ENCODE assay signal across 27 cellular contexts in the genomic region with DNA sequence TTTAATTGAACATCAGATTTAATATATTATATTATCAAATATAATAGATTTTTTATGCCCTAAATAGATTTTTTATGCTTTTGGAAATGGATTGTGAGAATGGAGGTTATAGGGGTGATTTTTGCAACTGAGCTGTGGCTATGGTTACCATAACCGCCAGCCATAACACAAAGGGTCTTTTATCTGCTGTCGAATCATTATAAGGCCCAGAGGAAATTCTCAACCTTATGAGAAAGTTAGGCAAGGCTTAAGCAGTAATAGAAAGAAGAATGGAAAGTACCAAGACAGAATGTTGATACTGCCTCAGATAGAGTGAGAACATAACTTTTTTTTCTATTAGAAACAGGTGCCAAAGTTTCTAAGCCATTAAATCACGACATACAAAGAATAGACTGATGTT. TPM values are rescaled to one million over a fixed set of nuclear protein-coding genes. Genes with fewer than 3 reads are reported as not detected.
"Had no signal": no experiment of that assay in that cellular context is flagged by ENCODE, and none has a peak within 500 bp of the region (broad histone marks: within the 10 kb centered on the region; RNA-seq: fewer than 3 reads in every experiment).

No MANE protein-coding gene starts in this region.

- H3K36me3 ChIP-seq: suprapubic skin, thoracic aorta, thyroid gland, tibial artery, tibial nerve, transverse colon, upper lobe of left lung, upper lobe of right lung, uterus, vagina had no signal

- H3K27ac ChIP-seq: suprapubic skin, testis, thoracic aorta, thyroid gland, tibial artery, tibial nerve, transverse colon, upper lobe of left lung, upper lobe of right lung, uterus, vagina had no signal

- H3K4me1 ChIP-seq: suprapubic skin, testis, thyroid gland, tibial artery, tibial nerve, transverse colon, upper lobe of left lung, upper lobe of right lung, uterus, vagina had no signal

- H3K27me3 ChIP-seq: suprapubic skin, testis, thyroid gland, tibial artery, tibial nerve, transverse colon, upper lobe of left lung, upper lobe of right lung, uterus, vagina had no signal

- DNase-seq: stimulated activated CD4-positive, alpha-beta T cell treated with anti-CD3 and anti-CD28 coated beads, Interleukin-2, amount 100 ng/mL, for 48 hours; stimulated activated CD4-positive, alpha-beta T cell treated with anti-CD3 and anti-CD28 coated beads, Interleukin-4, amount 100 ng/mL, for 1 hour; stimulated activated CD4-positive, alpha-beta T cell treated with anti-CD3 and anti-CD28 coated beads, Interleukin-4, amount 100 ng/mL, for 24 hours; stimulated activated CD4-positive, alpha-beta T cell treated with anti-CD3 and anti-CD28 coated beads, Interleukin-4, amount 100 ng/mL, for 4 hours; stimulated activated CD8-positive, alpha-beta memory T cell treated with anti-CD3 and anti-CD28 coated beads, Interleukin-4, amount 100 ng/mL, for 48 hours; stimulated activated naive B cell treated with anti-CD40 and anti-IgM and Interleukin-4, amounts not matched to agents 10 μg/mL and 1 μg/mL and 100 μg/mL, for 72 hours; stimulated activated naive CD4-positive, alpha-beta T cell; stimulated activated naive CD4-positive, alpha-beta T cell treated with Interleukin-2 at 50 U/mL for 16 hours; stimulated activated naive CD8-positive, alpha-beta T cell treated with anti-CD3 and anti-CD28 coated beads, Interleukin-15, amount 100 ng/mL, for 72 hours; stimulated activated naive CD8-positive, alpha-beta T cell treated with anti-CD3 and anti-CD28 coated beads, Interleukin-15, Interleukin-2, amounts not matched to agents 100 U/mL and 50 U/mL, for 24 hours; substantia nigra; testis; thyroid gland; tibial artery; transverse colon; trophoblast cell; upper lobe of left lung; upper lobe of right lung; uterus had no signal

- H3K4me3 ChIP-seq: suprapubic skin, testis, thoracic aorta, thyroid gland, tibial artery, tibial nerve, transverse colon, upper lobe of left lung, upper lobe of right lung, uterus, vagina had no signal

- H3K9me3 ChIP-seq: suprapubic skin, testis, thoracic aorta, thyroid gland, tibial artery, tibial nerve, upper lobe of left lung, upper lobe of right lung, uterus, vagina had no signal

RNA-seq across cellular contexts. Expression of gene CXCL6, which starts 26.3 kb away (rescaled TPM):
- total RNA-seq: suprapubic skin, thoracic aorta, thyroid gland, transverse colon, upper lobe of right lung had no signal
- polyA plus RNA-seq: urinary bladder had no signal

RNA-seq across cellular contexts. Expression of gene PF4V1, which starts 42.9 kb away (rescaled TPM):
- total RNA-seq: subcutaneous adipose tissue, suprapubic skin, temporal lobe, testis, thoracic aorta, thyroid gland, tibial nerve, transverse colon, upper lobe of left lung, upper lobe of right lung, ureter, urinary bladder, uterus, vagina had no signal
- polyA plus RNA-seq: urinary bladder had no signal
